In genomic region chr16:82169861-82170845, GRCh38 we compare ENCODE assay signal across 8 cellular contexts. TPM values are rescaled to one million over a fixed set of nuclear protein-coding genes. Genes with fewer than 3 reads are reported as not detected.
DNase-seq lines count a peak whose midpoint lies in the region; ATAC-seq and TF ChIP-seq lines count a peak whose summit lies in the region.

A gene with protein sequence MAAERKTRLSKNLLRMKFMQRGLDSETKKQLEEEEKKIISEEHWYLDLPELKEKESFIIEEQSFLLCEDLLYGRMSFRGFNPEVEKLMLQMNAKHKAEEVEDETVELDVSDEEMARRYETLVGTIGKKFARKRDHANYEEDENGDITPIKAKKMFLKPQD (minus strand): TSS chr16:82170224. CDS start chr16:82170175, 49 bp downstream.

- peak within 1 kb of the TSS; percentile 90 for H3K27ac Mint-ChIP-seq in T-helper 17 cell

- H3K4me3 Mint-ChIP-seq in T-helper 17 cell: peak within 1 kb of the TSS; percentile 94

- H3K4me1 ChIP-seq in psoas muscle (peaks cover 8% of the 10 kb centered on the region), urinary bladder (ENCODE audit: insufficient read depth) (peaks cover 3% of the 10 kb centered on the region)

- TF ChIP-seq CTCF in GM13976 (IDR thresholded peaks at IDR 0.05; ENCODE audit: borderline replicate concordance, control extremely low read depth, extremely low read depth, insufficient read depth, missing control alignments): no peak
- peak; percentile 3 for TF ChIP-seq CTCF in psoas muscle (IDR thresholded peaks at IDR 0.05)

- H3K9me3 ChIP-seq in T-helper 17 cell (ENCODE audit: control insufficient read depth, low read length, poor library complexity, severe bottlenecking) (no peaks in the 10 kb centered on the region), psoas muscle (no peaks in the 10 kb centered on the region)

- in situ Hi-C loops in GM13976 (cut with MboI; ENCODE audit: low sequenced_read_pairs, unreplicated experiment): no loop called here

- H3K36me3 Mint-ChIP-seq in T-helper 17 cell (ENCODE audit: low read depth): no peaks in the 10 kb centered on the region

- peak; percentile 90 for ATAC-seq in HG02763 (IDR thresholded peaks at IDR 0.05; ENCODE audit: unreplicated experiment)
- ATAC-seq in T-helper 17 cell: peak; percentile 95
- ATAC-seq in left ventricle myocardium superior: peak; percentile 100
- peak; percentile 99 to 100 (median 100) for ATAC-seq in psoas muscle

- H3K27me3 Mint-ChIP-seq in T-helper 17 cell: peaks cover 30% of the 10 kb centered on the region

- peak; percentile 95 for DNase-seq in GM13976 (ENCODE audit: low spot score)
- peak; percentile 18 for DNase-seq in NCI-H1436 treated with DMSO at 0.1 percent for 48 hours (lab: John Stamatoyannopoulos, UW)
- peak; percentile 84 to 89 (median 86) for DNase-seq in T-helper 17 cell
- DNase-seq in amygdala (lab: John Stamatoyannopoulos, UW): peak; percentile 23 to 93 (median 79)
- peak; percentile 96 for DNase-seq in left ventricle myocardium superior
- DNase-seq in psoas muscle: peak; percentile 94

- peaks cover 26% of the 10 kb centered on the region for H3K4me1 Mint-ChIP-seq in T-helper 17 cell

- H3K27ac ChIP-seq in psoas muscle: peak within 1 kb of the TSS; percentile 79
- H3K27ac ChIP-seq in urinary bladder (ENCODE audit: low read depth): peak within 1 kb of the TSS; percentile 76

- 0 to 1% (median 0%) methylated on average over 79 to 89 of the region's 89 CpGs for WGBS in psoas muscle, 3 donors
- WGBS in urinary bladder: under 1% methylated on average over 89 of the region's 89 CpGs

- H3K27me3 ChIP-seq in psoas muscle (ENCODE audit: insufficient read depth in 3 of 3, low read length in 2 of 3): peaks cover 0 to 13% (median 0%) of the 10 kb centered on the region in 3 donors

- intact Hi-C loops in left ventricle myocardium superior (cut with micrococcal nuclease) (no loop called here), psoas muscle (cut with DNase I) (no loop called here)

- H3K36me3 ChIP-seq in psoas muscle (ENCODE audit: insufficient read depth in 1 of 2, low read depth in 1 of 2) (peaks cover 0 to 11% of the 10 kb centered on the region in 2 donors), urinary bladder (ENCODE audit: insufficient read depth) (no peaks in the 10 kb centered on the region)

- H3K4me3 ChIP-seq in psoas muscle (peak within 1 kb of the TSS; percentile 96), urinary bladder (ENCODE audit: low read depth, low read length) (peak within 1 kb of the TSS; percentile 62)

RNA-seq across cellular contexts. Expression of the gene that starts here (rescaled TPM):
- 10 to 100 TPM; 15.5 to 17.2 TPM for total RNA-seq in T-helper 17 cell
- total RNA-seq in left ventricle myocardium superior: 7.6 TPM
- 10 to 100 TPM in 1 of 4 donors, 1 to 10 TPM in 3; 5.3 to 11.8 (median 8.9) TPM for total RNA-seq in psoas muscle
- 10 to 100 TPM; 14.8 to 38.4 (median 22.7) TPM for polyA plus RNA-seq in psoas muscle
- 29.4 TPM for total RNA-seq in urinary bladder
- polyA plus RNA-seq in urinary bladder: 20.3 TPM

Comparison
In these comparisons a context has a peak if more than half of its experiments do, and no peak if none do; other contexts are left out.
1. Peak in every context shown above with its lines: DNase-seq, ATAC-seq, H3K4me3 ChIP-seq and H3K27ac ChIP-seq.
2. DNase-seq: peak in every context shown above with its lines; median percentile 96 in left ventricle myocardium superior; 95 in GM13976; 94 in psoas muscle; 86 in T-helper 17 cell; 79 in amygdala; 18 in NCI-H1436 treated with DMSO at 0.1 percent for 48 hours.